In genomic region chr2:158498749-158499136, GRCh38 we compare ENCODE assay signal across 22 cellular contexts. TPM values are rescaled to one million over a fixed set of nuclear protein-coding genes. Genes with fewer than 3 reads are reported as not detected.
DNase-seq lines count a peak whose midpoint lies in the region; ATAC-seq, FAIRE-seq and TF ChIP-seq lines count a peak whose summit lies in the region.
"Had no signal": no experiment of that assay in that cellular context is flagged by ENCODE, and none has a peak within 500 bp of the region (broad histone marks: within the 10 kb centered on the region; RNA-seq: fewer than 3 reads in every experiment).

No MANE protein-coding gene starts in this region.

- no peaks in the 10 kb centered on the region for H3K36me3 ChIP-seq in mesendoderm (ENCODE audit: control insufficient read depth, insufficient read depth, low read length)
- H3K36me3 ChIP-seq: Peyer's patch had no signal

- no peak overlapping the region for H3K14ac ChIP-seq in H9 (ENCODE audit: insufficient read depth, low read length)

- H3K18ac ChIP-seq in H9 (ENCODE audit: insufficient read length, low read depth, low read length) = no peak overlapping the region
- peak overlapping the region; percentile 30 for H3K18ac ChIP-seq in mesendoderm (ENCODE audit: low read length)

- H3K4ac ChIP-seq in H9 (ENCODE audit: low read depth, low read length) = no peak overlapping the region
- H3K4ac ChIP-seq in mesendoderm (ENCODE audit: low read depth, low read length) = no peak overlapping the region

- H3K79me2 ChIP-seq in H9 (ENCODE audit: insufficient read depth, low read length) (peaks cover 6% of the 10 kb centered on the region; the same call in 1 of the 2 replicates), mesendoderm (ENCODE audit: control insufficient read depth, insufficient read depth, low read length) (peaks cover 23% of the 10 kb centered on the region)

- no peak overlapping the region for H4K91ac ChIP-seq in H9 (ENCODE audit: insufficient read length, low read depth, low read length)

- H3K9ac ChIP-seq in H9 (ENCODE audit: extremely low read depth, insufficient read length, low read length) (no peak overlapping the region), mesendoderm (ENCODE audit: low read length) (no peak overlapping the region)

- H3K4me2 ChIP-seq in A549 = peak overlapping the region; percentile 92; the same call in 2 of the 3 replicates
- H3K4me2 ChIP-seq in H9 (ENCODE audit: insufficient read depth, insufficient read length, low read length) = no peak overlapping the region
- H3K4me2 ChIP-seq in mesendoderm (ENCODE audit: low read length) = no peak overlapping the region

- H3K27ac Mint-ChIP-seq in H9 (peak overlapping the region; percentile 15 to 56 (median 32); a peak in 4 of 7 replicates), chondrocyte (ENCODE audit: unreplicated experiment) (peak overlapping the region; percentile 56)
- H3K27ac Mint-ChIP-seq: CD4-positive, alpha-beta T cell had no signal

- no peak for FAIRE-seq in A549 (lab: Jason Lieb, UNC)
- FAIRE-seq: A204.1, GM12878, H54 had no signal

- H3T11ph ChIP-seq in H9 (ENCODE audit: low read length) = no peak overlapping the region

- H3K4me3 Mint-ChIP-seq in H9 (no peak overlapping the region), chondrocyte (ENCODE audit: unreplicated experiment) (no peak overlapping the region)
- H3K4me3 Mint-ChIP-seq: CD4-positive, alpha-beta T cell had no signal

- no peaks in the 10 kb centered on the region for H4K20me1 ChIP-seq in H9 (ENCODE audit: control insufficient read depth, insufficient read depth, insufficient read length)

- H3K9me3 ChIP-seq in A549 = no peaks in the 10 kb centered on the region
- H3K9me3 ChIP-seq in H9 (ENCODE audit: control insufficient read depth, low read depth, low read length) = no peaks in the 10 kb centered on the region
- H3K9me3 ChIP-seq: Peyer's patch had no signal

- no peak for TF ChIP-seq CTCF in A549 (IDR thresholded peaks at IDR 0.05)
- TF ChIP-seq CTCF in H9 (conservative IDR thresholded peaks at IDR 0.05) = no peak; the same call in 2 of the 3 replicates
- no peak for TF ChIP-seq CTCF in chondrocyte (IDR thresholded peaks at IDR 0.05)

- WGBS in A549 (ENCODE audit: missing lambda C conversion rate) = 77% methylated on average over 3 of the region's 3 CpGs
- no CpG with 5 or more reads among the region's 3 CpGs for WGBS in H9 (ENCODE audit: extremely low coverage, insufficient read length, low lambda C conversion rate)
- WGBS in mesendoderm (ENCODE audit: extremely low coverage, insufficient coverage, low lambda C conversion rate) = no CpG with 5 or more reads among the region's 3 CpGs

- H2BK15ac ChIP-seq in H9 (ENCODE audit: low read depth, low read length) = 0 out of 2 replicates have a peak overlapping the region, but pooled peaks have one; percentile 10
- no peak overlapping the region for H2BK15ac ChIP-seq in mesendoderm (replicated peaks; ENCODE audit: low read depth)

- H3K27ac ChIP-seq in A549 (peak overlapping the region in 1 of 2 experiments; percentile 79; a peak in 3 of 6 replicates), H9 (ENCODE audit: insufficient read length, low read depth, low read length) (peak overlapping the region; percentile 52), mesendoderm (ENCODE audit: low read depth, low read length) (no peak overlapping the region)
- H3K27ac ChIP-seq: Peyer's patch had no signal

- H2BK20ac ChIP-seq in H9 (ENCODE audit: low read depth, low read length, poor library complexity, severe bottlenecking) = no peak overlapping the region

- TF ChIP-seq RAD21 in A549 (conservative IDR thresholded peaks at IDR 0.05 in 1 of 2, IDR thresholded peaks at IDR 0.05 in 1 of 2) = no peak

- H2AK5ac ChIP-seq in H9 (ENCODE audit: insufficient read length, low read length) = no peak overlapping the region
- no peak overlapping the region for H2AK5ac ChIP-seq in mesendoderm (ENCODE audit: low read length)

- no peak overlapping the region for H4K5ac ChIP-seq in H9 (ENCODE audit: insufficient read length, low read depth, low read length)
- no peak overlapping the region for H4K5ac ChIP-seq in mesendoderm (ENCODE audit: low read length)

- H3K27me3 ChIP-seq in H9 (ENCODE audit: insufficient read depth, low read length) = no peaks in the 10 kb centered on the region
- H3K27me3 ChIP-seq in mesendoderm (ENCODE audit: insufficient read depth, low read length, poor library complexity) = no peaks in the 10 kb centered on the region
- H3K27me3 ChIP-seq: Peyer's patch had no signal

- H4K8ac ChIP-seq in H9 (replicated peaks; ENCODE audit: insufficient read length, low read depth, low read length) (no peak overlapping the region), mesendoderm (ENCODE audit: low read depth, low read length) (no peak overlapping the region)

- no peak for DNase-seq in A549 (ENCODE audit: low read depth in 1 of 2, low spot score in 1 of 2)
- DNase-seq in H9 = no peak
- no peak for DNase-seq in chondrocyte (ENCODE audit: low spot score)
- no peak for DNase-seq in mesendoderm
- no peak for DNase-seq in ureter (ENCODE audit: low spot score)
- DNase-seq in stimulated activated CD4-positive, alpha-beta T cell treated with anti-CD3 and anti-CD28 coated beads, Interleukin-12 subunit alpha, Interleukin-12 subunit beta, amount 100 ng/mL, for 4 hours = no peak
- DNase-seq in pons (ENCODE audit: low spot score) = no peak
- DNase-seq: CD4-positive, alpha-beta T cell; DMS153; GF-D8; MM.1S; NCI-H1092; NCI-H1436 treated with DMSO at 0.1 percent for 48 hours; NCI-H2029 treated with DMSO at 0.1 percent for 48 hours; NCI-H446; NCI-H526 treated with DMSO at 0.1 percent for 48 hours; Peyer's patch had no signal

- H3K4me3 ChIP-seq in A549 (no peak overlapping the region), mesendoderm (ENCODE audit: low read length) (no peak overlapping the region)
- H3K4me3 ChIP-seq: GM12878, Peyer's patch had no signal

- H3K9me3 Mint-ChIP-seq in H9 (no peaks in the 10 kb centered on the region), chondrocyte (ENCODE audit: low read depth) (no peaks in the 10 kb centered on the region)
- H3K9me3 Mint-ChIP-seq: CD4-positive, alpha-beta T cell had no signal

- H3K36me3 Mint-ChIP-seq in H9 (ENCODE audit: insufficient read depth in 1 of 3, low read depth in 3 of 3) (no peaks in the 10 kb centered on the region), chondrocyte (ENCODE audit: low read depth) (no peaks in the 10 kb centered on the region)

- peaks cover 31 to 33% of the 10 kb centered on the region in 2 experiments for H3K4me1 Mint-ChIP-seq in H9
- H3K4me1 Mint-ChIP-seq in chondrocyte (ENCODE audit: low read depth) = peaks cover 85% of the 10 kb centered on the region

- no peaks in the 10 kb centered on the region for H3K27me3 Mint-ChIP-seq in H9 (ENCODE audit: low read depth)
- no peaks in the 10 kb centered on the region for H3K27me3 Mint-ChIP-seq in chondrocyte (ENCODE audit: low read depth)
- H3K27me3 Mint-ChIP-seq: CD4-positive, alpha-beta T cell had no signal

- no peak overlapping the region for H2BK5ac ChIP-seq in H9 (ENCODE audit: insufficient read length, low read length)
- H2BK5ac ChIP-seq in mesendoderm (ENCODE audit: low read length) = no peak overlapping the region

- CTCF ChIA-PET in A549 (lab: Yijun Ruan, JAX) = no interaction called here

- POLR2A ChIA-PET in A549 (lab: Yijun Ruan, JAX) = no interaction called here

- H3K23me2 ChIP-seq in H9 (ENCODE audit: insufficient read length, low read depth, low read length, poor library complexity, severe bottlenecking) = no peaks in the 10 kb centered on the region

- no peak overlapping the region for H3K23ac ChIP-seq in H9 (ENCODE audit: insufficient read length, low read depth, low read length)
- H3K23ac ChIP-seq in mesendoderm (ENCODE audit: low read length) = no peak overlapping the region

- TF ChIP-seq EP300 in A549 (IDR thresholded peaks at IDR 0.05) = no peak

- no peak overlapping the region for H3K56ac ChIP-seq in H9 (ENCODE audit: insufficient read length, low read depth, low read length)
- no peak overlapping the region for H3K56ac ChIP-seq in mesendoderm (ENCODE audit: low read length)

- peak; percentile 30 to 54; a peak in 2 of 6 replicates for ATAC-seq in A549
- no peak for ATAC-seq in HG03108 (IDR thresholded peaks at IDR 0.05; ENCODE audit: unreplicated experiment)
- ATAC-seq: GM12878, Right ventricle myocardium inferior had no signal

- H3K79me1 ChIP-seq in H9 (ENCODE audit: insufficient read depth, low read depth, low read length, poor library complexity, severe bottlenecking) (peaks cover 4% of the 10 kb centered on the region), mesendoderm (ENCODE audit: low read length) (peaks cover 14% of the 10 kb centered on the region)

- no peak overlapping the region for H2BK12ac ChIP-seq in H9 (ENCODE audit: insufficient read length, low read depth, low read length)

- TF ChIP-seq POLR2A in A549 (IDR thresholded peaks at IDR 0.05; ENCODE audit: low read length) = no peak

- H2BK120ac ChIP-seq in H9 (ENCODE audit: low read depth, low read length, poor library complexity, severe bottlenecking) (no peak overlapping the region), mesendoderm (ENCODE audit: low read depth, low read length) (no peak overlapping the region)

- no peak overlapping the region for H2AFZ ChIP-seq in H9 (ENCODE audit: low read length)

- H3K4me1 ChIP-seq in A549 = peaks cover 100% of the 10 kb centered on the region
- no peaks in the 10 kb centered on the region; the same call in 1 of the 2 replicates for H3K4me1 ChIP-seq in H9 (ENCODE audit: insufficient read depth, low read length)
- H3K4me1 ChIP-seq in mesendoderm (ENCODE audit: control insufficient read depth, low read depth, low read length) = no peaks in the 10 kb centered on the region
- H3K4me1 ChIP-seq: Peyer's patch had no signal

TF ChIP-seq in A549, 52 proteins besides CTCF, POLR2A, EP300 and RAD21 (continues in another document):
- TF ChIP-seq HOXA7 (CRISPR knock-in tag; IDR thresholded peaks at IDR 0.05) = no peak

RNA-seq across cellular contexts. Expression of gene PKP4, which starts 42.0 kb away (rescaled TPM):
- polyA plus RNA-seq in A549 (2011; rRNA removed) (56.6 and 57.9 TPM in 2 replicates), A549 (2017; fragmentation: RNase III; extraction: RNeasy Plus Mini Kit Qiagen cat#74134 plus additional on column Dnase treatment) (26.7 to 33.4 TPM (median 27.0 TPM) in 3 replicates)
- 23.5 and 29.0 TPM in 2 replicates for polyA plus RNA-seq in A549 (2012; cell fraction: cytosol; rRNA removed)
- polyA plus RNA-seq in A549 (2012; cell fraction: nucleus; rRNA removed) = 42.4 and 45.8 TPM in 2 replicates
- 123 and 140 TPM in 2 replicates for polyA minus RNA-seq in A549 (2011; rRNA and poly(A)+ RNA removed)
- total RNA-seq in H9 (2021) (52.0 and 52.3 TPM in 2 replicates), chondrocyte (34.9 to 69.3 TPM (median 39.4 TPM) in 3 replicates), ureter (142 TPM)
- 44.9 TPM for polyA plus RNA-seq in mesendoderm (2013, experiment 1 of 2)
- polyA plus RNA-seq in mesendoderm (2013, experiment 2 of 2) = 49.5 TPM

RNA-seq across cellular contexts. Expression of gene CCDC148, which starts 42.2 kb away (rescaled TPM):
- polyA plus RNA-seq in A549 (2011; rRNA removed) = 0.56 and 0.85 TPM in 2 replicates
- 0.26 and 0.45 TPM in 2 replicates for polyA plus RNA-seq in A549 (2012; cell fraction: cytosol; rRNA removed)
- polyA plus RNA-seq in A549 (2012; cell fraction: nucleus; rRNA removed) = 0.11 and 0.20 TPM in 2 replicates
- 0.41 to 0.61 TPM (median 0.50 TPM) in 3 replicates for polyA plus RNA-seq in A549 (2017; fragmentation: RNase III; extraction: RNeasy Plus Mini Kit Qiagen cat#74134 plus additional on column Dnase treatment)
- 0.83 and 2.7 TPM in 2 replicates for polyA minus RNA-seq in A549 (2011; rRNA and poly(A)+ RNA removed)
- total RNA-seq in H9 (2021) = 1.1 and 1.5 TPM in 2 replicates
- total RNA-seq in chondrocyte = 0.52 to 1.5 TPM (median 1.4 TPM) in 3 replicates
- 0.48 TPM for polyA plus RNA-seq in mesendoderm (2013, experiment 1 of 2)
- polyA plus RNA-seq in mesendoderm (2013, experiment 2 of 2) = 0.45 TPM
- total RNA-seq in ureter = 3.4 TPM
- total RNA-seq: CD4-positive, alpha-beta T cell; GM12878; Peyer's patch had no signal
